In genomic region chr22:43342347-43343261, GRCh38 we compare ENCODE assay signal across 10 cellular contexts. TPM values are rescaled to one million over a fixed set of nuclear protein-coding genes. Genes with fewer than 3 reads are reported as not detected.
DNase-seq lines count a peak whose midpoint lies in the region; ATAC-seq and TF ChIP-seq lines count a peak whose summit lies in the region.
"Had no signal": no experiment of that assay in that cellular context is flagged by ENCODE, and none has a peak within 500 bp of the region (broad histone marks: within the 10 kb centered on the region; RNA-seq: fewer than 3 reads in every experiment).

No MANE protein-coding gene starts in this region.

- CTCF ChIA-PET in activated CD4-positive, alpha-beta T cell treated with anti-CD3 and anti-CD28 coated beads for 36 hours (lab: Charles Lee): no interaction called here
- CTCF ChIA-PET in activated B cell treated with CpG ODN at 0.5 μM for 24 hours (lab: Charles Lee): no interaction called here

- H3K27ac ChIP-seq in mesodermal cell (ENCODE audit: low read depth, low read length, severe bottlenecking) (no peak overlapping the region), thymus (ENCODE audit: low read depth) (no peak overlapping the region)
- H3K27ac ChIP-seq: epithelial cell of prostate had no signal

- H3K9me3 ChIP-seq in mesodermal cell (ENCODE audit: control insufficient read depth, low read length) (no peaks in the 10 kb centered on the region), thymus (ENCODE audit: control insufficient read depth) (peaks cover 2% of the 10 kb centered on the region)

- TF ChIP-seq CTCF in activated B cell treated with CpG ODN at 0.5 μM for 24 hours (IDR thresholded peaks at IDR 0.05): no peak

- H3K9me3 Mint-ChIP-seq in activated CD4-positive, alpha-beta T cell treated with anti-CD3 and anti-CD28 coated beads for 36 hours (ENCODE audit: low read depth): no peaks in the 10 kb centered on the region
- H3K9me3 Mint-ChIP-seq in activated B cell treated with CpG ODN at 0.5 μM for 24 hours: no peaks in the 10 kb centered on the region

- H3K36me3 Mint-ChIP-seq in activated CD4-positive, alpha-beta T cell treated with anti-CD3 and anti-CD28 coated beads for 36 hours (ENCODE audit: low read depth): no peaks in the 10 kb centered on the region
- no peaks in the 10 kb centered on the region for H3K36me3 Mint-ChIP-seq in activated B cell treated with CpG ODN at 0.5 μM for 24 hours (ENCODE audit: low read depth)

- H3K27me3 ChIP-seq in thymus (ENCODE audit: control insufficient read depth, insufficient read depth): peaks cover 45% of the 10 kb centered on the region

- H3K27me3 Mint-ChIP-seq in activated CD4-positive, alpha-beta T cell treated with anti-CD3 and anti-CD28 coated beads for 36 hours: peaks cover 35% of the 10 kb centered on the region
- peaks cover 37% of the 10 kb centered on the region for H3K27me3 Mint-ChIP-seq in activated B cell treated with CpG ODN at 0.5 μM for 24 hours

- H3K4me3 ChIP-seq in mesodermal cell (ENCODE audit: extremely low read depth, insufficient read depth, low read length, poor library complexity, severe bottlenecking) (peak overlapping the region; percentile 27), thymus (ENCODE audit: low read length) (peak overlapping the region; percentile 34)

- POLR2A ChIA-PET in activated CD4-positive, alpha-beta T cell treated with anti-CD3 and anti-CD28 coated beads for 36 hours (lab: Charles Lee): no interaction called here
- POLR2A ChIA-PET in activated B cell treated with CpG ODN at 0.5 μM for 24 hours (lab: Charles Lee): no interaction called here

- H3K36me3 ChIP-seq in mesodermal cell (ENCODE audit: control insufficient read depth, insufficient read depth, low read length): no peaks in the 10 kb centered on the region
- H3K36me3 ChIP-seq in thymus (ENCODE audit: control insufficient read depth, insufficient read depth): no peaks in the 10 kb centered on the region

- H3K4me1 Mint-ChIP-seq in activated CD4-positive, alpha-beta T cell treated with anti-CD3 and anti-CD28 coated beads for 36 hours: peaks cover 8% of the 10 kb centered on the region
- H3K4me1 Mint-ChIP-seq in activated B cell treated with CpG ODN at 0.5 μM for 24 hours: peaks cover 14% of the 10 kb centered on the region

- H3K27ac Mint-ChIP-seq in activated CD4-positive, alpha-beta T cell treated with anti-CD3 and anti-CD28 coated beads for 36 hours: no peak overlapping the region
- no peak overlapping the region for H3K27ac Mint-ChIP-seq in activated B cell treated with CpG ODN at 0.5 μM for 24 hours

- ATAC-seq in activated CD4-positive, alpha-beta T cell treated with anti-CD3 and anti-CD28 coated beads for 36 hours: no peak
- ATAC-seq in activated B cell treated with CpG ODN at 0.5 μM for 24 hours (ENCODE audit: low read depth): no peak
- no peak for ATAC-seq in HG03175 (IDR thresholded peaks at IDR 0.05; ENCODE audit: unreplicated experiment)

- no peaks in the 10 kb centered on the region for H3K4me1 ChIP-seq in mesodermal cell (ENCODE audit: control insufficient read depth, insufficient read depth, low read length, poor library complexity, severe bottlenecking)
- H3K4me1 ChIP-seq in thymus (ENCODE audit: control insufficient read depth, insufficient read depth, low read length): peaks cover 4% of the 10 kb centered on the region

- 3% methylated on average over 38 to 53 of the region's 99 CpGs for WGBS in mesodermal cell (ENCODE audit: insufficient coverage in 2 of 2), 2 experiments
- 4% methylated on average over 99 of the region's 99 CpGs for WGBS in thymus

- DNase-seq in activated CD4-positive, alpha-beta T cell treated with anti-CD3 and anti-CD28 coated beads for 36 hours: no peak
- DNase-seq in activated CD4-positive, alpha-beta T cell treated with anti-CD3 and anti-CD28 coated beads, Interleukin-2, amount 50 U/mL, for 1 hour: no peak
- DNase-seq in activated B cell treated with CpG ODN at 0.5 μM for 24 hours (no peak), RPMI8226 (no peak), NCI-H82 treated with DMSO at 0.1 percent for 48 hours (lab: John Stamatoyannopoulos, UW; ENCODE audit: unreplicated experiment) (no peak)

- intact Hi-C loops in activated CD4-positive, alpha-beta T cell treated with anti-CD3 and anti-CD28 coated beads for 36 hours (cut with DNase I, micrococcal nuclease): no loop called here
- intact Hi-C loops in activated B cell treated with CpG ODN at 0.5 μM for 24 hours (cut with micrococcal nuclease): no loop called here

- H3K4me3 Mint-ChIP-seq in activated CD4-positive, alpha-beta T cell treated with anti-CD3 and anti-CD28 coated beads for 36 hours: peak overlapping the region; percentile 10
- H3K4me3 Mint-ChIP-seq in activated B cell treated with CpG ODN at 0.5 μM for 24 hours: peak overlapping the region; percentile 44

RNA-seq across cellular contexts. Expression of gene SCUBE1, which starts 0.6 kb away (rescaled TPM):
- total RNA-seq in activated CD4-positive, alpha-beta T cell treated with anti-CD3 and anti-CD28 coated beads for 36 hours: not detected
- 0.12 TPM in 1 of 2 replicates, not detected in the other for total RNA-seq in activated B cell treated with CpG ODN at 0.5 μM for 24 hours
- polyA plus RNA-seq in mesodermal cell (2013, experiment 1 of 2): 4.6 TPM
- polyA plus RNA-seq in mesodermal cell (2013, experiment 2 of 2): 3.0 TPM
- polyA plus RNA-seq in thymus: 0.30 TPM
- polyA plus RNA-seq: AG04450 had no signal
